Comparison of ENCODE assay signal across 7 cellular contexts in the genomic region with DNA sequence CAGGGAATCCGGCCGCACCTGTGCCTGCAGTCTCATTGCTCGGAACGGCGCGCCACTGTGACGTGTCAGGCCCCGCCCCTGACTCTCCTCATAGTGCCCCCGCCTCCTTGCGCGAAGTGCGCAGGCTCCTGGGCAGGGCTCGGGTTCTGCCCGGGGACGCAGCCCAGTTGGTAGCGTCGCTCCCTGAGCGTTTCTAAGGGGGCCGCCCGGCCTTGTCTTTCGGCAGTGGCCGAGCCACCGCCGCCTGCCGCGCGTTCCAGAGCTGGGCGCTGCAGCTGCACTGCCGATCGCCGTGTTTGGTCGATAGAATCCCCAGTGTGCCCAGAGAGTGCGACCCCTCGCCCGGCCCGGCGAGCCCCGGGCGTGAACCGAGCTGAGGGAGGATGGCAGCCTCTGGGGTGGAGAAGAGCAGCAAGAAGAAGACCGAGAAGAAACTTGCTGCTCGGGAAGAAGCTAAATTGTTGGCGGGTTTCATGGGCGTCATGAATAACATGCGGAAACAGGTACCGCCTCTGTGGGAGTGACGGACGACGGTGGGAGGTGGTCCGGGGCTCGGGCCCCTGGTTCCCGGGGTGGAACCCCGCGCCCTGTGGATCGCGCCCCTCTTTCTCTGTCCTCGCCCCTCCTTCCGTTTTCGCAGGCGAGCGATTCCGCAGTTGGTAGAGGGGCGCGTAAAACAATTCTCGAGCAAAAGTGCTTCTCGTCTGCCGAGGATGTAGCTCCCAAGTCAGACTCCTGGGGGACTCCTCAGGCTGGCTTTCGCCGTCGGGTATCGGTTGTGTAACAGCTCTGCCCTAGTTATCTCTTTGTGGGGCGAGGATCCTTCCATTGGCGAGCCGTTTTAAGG. TPM values are rescaled to one million over a fixed set of nuclear protein-coding genes. Genes with fewer than 3 reads are reported as not detected.
DNase-seq lines count a peak whose midpoint lies in the region; ATAC-seq, FAIRE-seq and TF ChIP-seq lines count a peak whose summit lies in the region.

A gene with protein sequence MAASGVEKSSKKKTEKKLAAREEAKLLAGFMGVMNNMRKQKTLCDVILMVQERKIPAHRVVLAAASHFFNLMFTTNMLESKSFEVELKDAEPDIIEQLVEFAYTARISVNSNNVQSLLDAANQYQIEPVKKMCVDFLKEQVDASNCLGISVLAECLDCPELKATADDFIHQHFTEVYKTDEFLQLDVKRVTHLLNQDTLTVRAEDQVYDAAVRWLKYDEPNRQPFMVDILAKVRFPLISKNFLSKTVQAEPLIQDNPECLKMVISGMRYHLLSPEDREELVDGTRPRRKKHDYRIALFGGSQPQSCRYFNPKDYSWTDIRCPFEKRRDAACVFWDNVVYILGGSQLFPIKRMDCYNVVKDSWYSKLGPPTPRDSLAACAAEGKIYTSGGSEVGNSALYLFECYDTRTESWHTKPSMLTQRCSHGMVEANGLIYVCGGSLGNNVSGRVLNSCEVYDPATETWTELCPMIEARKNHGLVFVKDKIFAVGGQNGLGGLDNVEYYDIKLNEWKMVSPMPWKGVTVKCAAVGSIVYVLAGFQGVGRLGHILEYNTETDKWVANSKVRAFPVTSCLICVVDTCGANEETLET (plus strand): TSS at position 142 of the 847 bp plus-strand sequence. CDS start 242 bp downstream, at position 384.

- H3K27ac ChIP-seq in hepatocyte, result peak within 1 kb of the TSS; percentile 96

- H4K20me1 ChIP-seq in hepatocyte (ENCODE audit: insufficient read depth, poor library complexity, severe bottlenecking), result peaks cover 26% of the 10 kb centered on the region

- peak; percentile 4 for TF ChIP-seq CTCF in hepatocyte (IDR thresholded peaks at IDR 0.05; ENCODE audit: poor library complexity)

- H3K9me3 ChIP-seq in hepatocyte (ENCODE audit: low read depth), result no peaks in the 10 kb centered on the region

- peak within 1 kb of the TSS; percentile 91 for H2AFZ ChIP-seq in hepatocyte

- H3K4me1 ChIP-seq in hepatocyte (ENCODE audit: insufficient read depth), result peaks cover 3% of the 10 kb centered on the region

- peaks cover 42% of the 10 kb centered on the region for H3K79me2 ChIP-seq in hepatocyte

- peak within 1 kb of the TSS; percentile 87 for H3K4me3 ChIP-seq in hepatocyte

- ATAC-seq in HG02981 (IDR thresholded peaks at IDR 0.05; ENCODE audit: unreplicated experiment), result peak; percentile 95

- no peaks in the 10 kb centered on the region for H3K9me2 ChIP-seq in hepatocyte (replicated peaks; ENCODE audit: insufficient read depth)

- peak within 1 kb of the TSS; percentile 82 for H3K4me2 ChIP-seq in hepatocyte

- peak; percentile 96 for FAIRE-seq in GM18507 (lab: Jason Lieb, UNC)

- H3K36me3 ChIP-seq in hepatocyte (replicated peaks; ENCODE audit: insufficient read depth, low read depth), result no peaks in the 10 kb centered on the region

- WGBS in hepatocyte (ENCODE audit: low lambda C conversion rate, missing lambda C conversion rate), result under 1% methylated on average over 74 of the region's 74 CpGs

- DNase-seq in GM18507 (ENCODE audit: extremely low spot score, insufficient read length, low read depth) (peak; percentile 82), NCI-H2029 treated with DMSO at 0.1 percent for 48 hours (lab: John Stamatoyannopoulos, UW) (peak; percentile 35), T-helper 9 cell (peak; percentile 97), astrocyte of the hippocampus (ENCODE audit: low read depth, low spot score) (peak; percentile 98), hepatocyte (ENCODE audit: low spot score) (peak; percentile 97), retina (peak; percentile 96)

- no peaks in the 10 kb centered on the region for H3K27me3 ChIP-seq in hepatocyte

RNA-seq across cellular contexts. Expression of the gene that starts here (rescaled TPM):
- total RNA-seq in hepatocyte, result 39.4 and 42.5 TPM in 2 replicates
- 26.3 and 30.7 TPM in 2 replicates for polyA plus RNA-seq in hepatocyte

Comparison
In these comparisons a context has a peak if more than half of its experiments do, and no peak if none do; other contexts are left out.
1. Peak in every context shown above with its lines: DNase-seq, ATAC-seq, H3K4me3 ChIP-seq and H3K27ac ChIP-seq.
2. DNase-seq: peak in every context shown above with its lines; median percentile 98 in astrocyte of the hippocampus; 97 in T-helper 9 cell; 97 in hepatocyte; 96 in retina; 82 in GM18507; 35 in NCI-H2029 treated with DMSO at 0.1 percent for 48 hours.